Comparison of ENCODE assay signal across 17 cellular contexts in genomic region chrX:38847206-38847902, GRCh38. TPM values are rescaled to one million over a fixed set of nuclear protein-coding genes. Genes with fewer than 3 reads are reported as not detected.
DNase-seq lines count a peak whose midpoint lies in the region; ATAC-seq, FAIRE-seq and TF ChIP-seq lines count a peak whose summit lies in the region.
"Had no signal": no experiment of that assay in that cellular context is flagged by ENCODE, and none has a peak within 500 bp of the region (broad histone marks: within the 10 kb centered on the region; RNA-seq: fewer than 3 reads in every experiment).

No MANE protein-coding gene starts in this region.

- H3K4me1 ChIP-seq in astrocyte (ENCODE audit: insufficient read depth, low read length) (no peaks in the 10 kb centered on the region), pancreas (peaks cover 0 to 8% (median 0%) of the 10 kb centered on the region in 3 donors)

- H3K9me3 ChIP-seq in astrocyte (ENCODE audit: insufficient read depth, low read depth, low read length) (no peaks in the 10 kb centered on the region), pancreas (no peaks in the 10 kb centered on the region)

- intact Hi-C loops in pancreas (cut with DNase I): no loop called here

- H3K79me2 ChIP-seq in astrocyte (ENCODE audit: insufficient read depth, low read length): no peaks in the 10 kb centered on the region

- no peak overlapping the region for H3K4me2 ChIP-seq in astrocyte (ENCODE audit: low read length)

- no peaks in the 10 kb centered on the region for H3K27me3 Mint-ChIP-seq in astrocyte (ENCODE audit: low read depth, unreplicated experiment)

- ATAC-seq in left lobe of liver: peak; percentile 85
- peak; percentile 52 to 94 (median 70) for ATAC-seq in pancreas
- ATAC-seq in GM21447 (IDR thresholded peaks at IDR 0.05; ENCODE audit: unreplicated experiment): no peak
- ATAC-seq in GM19023 (IDR thresholded peaks at IDR 0.05; ENCODE audit: unreplicated experiment): no peak
- ATAC-seq: CD8-positive, alpha-beta T cell; GM12878; HCT116 had no signal

- H3K4me3 ChIP-seq in astrocyte (ENCODE audit: insufficient read depth, low read depth, low read length): no peak overlapping the region
- H3K4me3 ChIP-seq in pancreas: no peak overlapping the region
- H3K4me3 ChIP-seq: GM12878 had no signal

- no peak overlapping the region for H3K9ac ChIP-seq in astrocyte (ENCODE audit: low read length)

- no peaks in the 10 kb centered on the region for H3K4me1 Mint-ChIP-seq in astrocyte (ENCODE audit: low read depth, unreplicated experiment)

- H3K4me3 Mint-ChIP-seq in astrocyte (ENCODE audit: unreplicated experiment): no peak overlapping the region
- H3K4me3 Mint-ChIP-seq: CD14-positive monocyte; CD8-positive, alpha-beta T cell had no signal

- H3K36me3 ChIP-seq in astrocyte (ENCODE audit: insufficient read depth, low read length) (no peaks in the 10 kb centered on the region), pancreas (no peaks in the 10 kb centered on the region)

- H3K27ac ChIP-seq in astrocyte (ENCODE audit: low read depth, low read length): no peak overlapping the region
- H3K27ac ChIP-seq in pancreas: peak overlapping the region in 2 of 4 donors; percentile 47 to 62
- H3K27ac ChIP-seq: 22Rv1 had no signal

- H3K27me3 ChIP-seq in astrocyte (ENCODE audit: insufficient read depth, low read length) (no peaks in the 10 kb centered on the region), pancreas (peaks cover 0 to 23% (median 0%) of the 10 kb centered on the region in 4 donors)

- H3K36me3 Mint-ChIP-seq in astrocyte (ENCODE audit: low read depth, unreplicated experiment): no peaks in the 10 kb centered on the region
- H3K36me3 Mint-ChIP-seq: CD14-positive monocyte; CD8-positive, alpha-beta T cell had no signal

- no peaks in the 10 kb centered on the region for H3K9me3 Mint-ChIP-seq in astrocyte (ENCODE audit: unreplicated experiment)
- H3K9me3 Mint-ChIP-seq: CD8-positive, alpha-beta T cell had no signal

- no peaks in the 10 kb centered on the region for H4K20me1 ChIP-seq in astrocyte (ENCODE audit: insufficient read depth, low read length)

- H3K27ac Mint-ChIP-seq in astrocyte (ENCODE audit: unreplicated experiment): no peak overlapping the region
- H3K27ac Mint-ChIP-seq: CD8-positive, alpha-beta T cell had no signal

- peak; percentile 87 for FAIRE-seq in astrocyte (lab: Jason Lieb, UNC)
- no peak for FAIRE-seq in pancreas (lab: Jason Lieb, UNC)
- FAIRE-seq: GM12878, GM18507, H54, HTR-8/SVneo had no signal

- H2AFZ ChIP-seq in astrocyte (ENCODE audit: low read depth, low read length): no peak overlapping the region

- 26 to 38% methylated on average over 5 of the region's 5 CpGs for WGBS in pancreas, 2 donors

- TF ChIP-seq CTCF in astrocyte (IDR thresholded peaks at IDR 0.05; ENCODE audit: insufficient read depth, low read depth, low read length): no peak
- no peak for TF ChIP-seq CTCF in pancreas (IDR thresholded peaks at IDR 0.05)

- DNase-seq in DMS53 (lab: John Stamatoyannopoulos, UW) (peak; percentile 20), DMS53 treated with DMSO at 0.1 percent for 48 hours (lab: John Stamatoyannopoulos, UW; ENCODE audit: unreplicated experiment) (no peak), astrocyte (ENCODE audit: low read depth) (no peak), left lobe of liver (ENCODE audit: low spot score) (no peak), pancreas (no peak), NCI-H226 (no peak)
- DNase-seq: CD8-positive, alpha-beta T cell; COR-L47 had no signal

RNA-seq across cellular contexts. Expression of gene MID1IP1, which starts 46.1 kb away (rescaled TPM):
- 40.4 and 46.0 TPM in 2 replicates for total RNA-seq in astrocyte
- total RNA-seq in left lobe of liver: 23.4 TPM
- total RNA-seq in pancreas: 100 to 1,000 TPM in 1 of 6 donors, 10 to 100 TPM in 5; 28.4 to 123 (median 42.3) TPM
- 10 to 100 TPM; 34.6 to 37.9 TPM for polyA plus RNA-seq in pancreas

Comparison
In these comparisons a context has a peak if more than half of its experiments do, and no peak if none do; other contexts are left out.
1. ATAC-seq: peak in left lobe of liver (single experiment) and pancreas (4 of 4); none in GM21447 (single experiment) and GM19023 (single experiment).